In genomic region chrX:52896438-52896837, GRCh38 we compare ENCODE assay signal across 15 cellular contexts. TPM values are rescaled to one million over a fixed set of nuclear protein-coding genes. Genes with fewer than 3 reads are reported as not detected.
DNase-seq lines count a peak whose midpoint lies in the region; ATAC-seq and TF ChIP-seq lines count a peak whose summit lies in the region.
"Not testable (repeated sequence)": the region's sequence is repeated elsewhere in the genome, so short reads cannot be mapped to it uniquely, and the experiment has no call there.
"Had no signal": no experiment of that assay in that cellular context is flagged by ENCODE, and none has a peak within 500 bp of the region (broad histone marks: within the 10 kb centered on the region; RNA-seq: fewer than 3 reads in every experiment).

No MANE protein-coding gene starts in this region.

- not testable (repeated sequence) for H3K4me1 Mint-ChIP-seq in activated CD8-positive, alpha-beta T cell treated with anti-CD3 and anti-CD28 coated beads for 36 hours (ENCODE audit: low read depth); memory B cell

- H3K27me3 Mint-ChIP-seq in activated CD8-positive, alpha-beta T cell treated with anti-CD3 and anti-CD28 coated beads for 36 hours; memory B cell: not testable (repeated sequence)

- H3K27ac Mint-ChIP-seq in activated CD8-positive, alpha-beta T cell treated with anti-CD3 and anti-CD28 coated beads for 36 hours; memory B cell: not testable (repeated sequence)

- CTCF ChIA-PET in activated CD8-positive, alpha-beta T cell treated with anti-CD3 and anti-CD28 coated beads for 36 hours (lab: Charles Lee) = not testable (repeated sequence)

- DNase-seq in activated CD8-positive, alpha-beta T cell treated with anti-CD3 and anti-CD28 coated beads for 36 hours; memory B cell (ENCODE audit: low spot score in 2 of 2): not testable (repeated sequence)

- not testable (repeated sequence) for H3K9me3 Mint-ChIP-seq in activated CD8-positive, alpha-beta T cell treated with anti-CD3 and anti-CD28 coated beads for 36 hours; memory B cell

- H3K4me3 Mint-ChIP-seq in activated CD8-positive, alpha-beta T cell treated with anti-CD3 and anti-CD28 coated beads for 36 hours; memory B cell: not testable (repeated sequence)

- intact Hi-C loops in activated CD8-positive, alpha-beta T cell treated with anti-CD3 and anti-CD28 coated beads for 36 hours (cut with micrococcal nuclease) = not testable (repeated sequence)

- not testable (repeated sequence) for H3K36me3 Mint-ChIP-seq in activated CD8-positive, alpha-beta T cell treated with anti-CD3 and anti-CD28 coated beads for 36 hours (ENCODE audit: low read depth); memory B cell

- ATAC-seq in GM18498 (IDR thresholded peaks at IDR 0.05; ENCODE audit: unreplicated experiment) (peak; percentile 28), GM18909 (IDR thresholded peaks at IDR 0.05; ENCODE audit: poor library complexity, unreplicated experiment) (peak; percentile 30), GM21367 (IDR thresholded peaks at IDR 0.05; ENCODE audit: unreplicated experiment) (peak; percentile 14), HG02588 (IDR thresholded peaks at IDR 0.05; ENCODE audit: unreplicated experiment) (peak; percentile 27), HG02981 (IDR thresholded peaks at IDR 0.05; ENCODE audit: unreplicated experiment) (peak; percentile 20), HG03432 (IDR thresholded peaks at IDR 0.05; ENCODE audit: unreplicated experiment) (peak; percentile 36), memory B cell (ENCODE audit: low read depth) (peak; percentile 22)
- peak; percentile 40 for ATAC-seq in activated CD8-positive, alpha-beta T cell treated with anti-CD3 and anti-CD28 coated beads for 36 hours

- POLR2A ChIA-PET in activated CD8-positive, alpha-beta T cell treated with anti-CD3 and anti-CD28 coated beads for 36 hours (lab: Charles Lee) = not testable (repeated sequence)

- TF ChIP-seq CTCF in activated CD8-positive, alpha-beta T cell treated with anti-CD3 and anti-CD28 coated beads for 36 hours (IDR thresholded peaks at IDR 0.05) = not testable (repeated sequence)

RNA-seq across cellular contexts. Expression of gene FAM156B, which starts 0.7 kb away (rescaled TPM):
- total RNA-seq in activated CD8-positive, alpha-beta T cell treated with anti-CD3 and anti-CD28 coated beads for 36 hours = 10 to 100 TPM; 14.5 to 16.2 TPM

RNA-seq across cellular contexts. Expression of gene XAGE3, which starts 28.6 kb away (rescaled TPM):
- total RNA-seq in activated CD8-positive, alpha-beta T cell treated with anti-CD3 and anti-CD28 coated beads for 36 hours = not detected
- total RNA-seq: activated CD8-positive, alpha-beta memory T cell treated with anti-CD3 and anti-CD28 coated beads for 36 hours; endodermal cell; fibroblast of lung; G401; left cardiac atrium; mesenteric fat pad; right lobe of liver had no signal
